Comparison of ENCODE assay signal across 17 cellular contexts in the genomic region with DNA sequence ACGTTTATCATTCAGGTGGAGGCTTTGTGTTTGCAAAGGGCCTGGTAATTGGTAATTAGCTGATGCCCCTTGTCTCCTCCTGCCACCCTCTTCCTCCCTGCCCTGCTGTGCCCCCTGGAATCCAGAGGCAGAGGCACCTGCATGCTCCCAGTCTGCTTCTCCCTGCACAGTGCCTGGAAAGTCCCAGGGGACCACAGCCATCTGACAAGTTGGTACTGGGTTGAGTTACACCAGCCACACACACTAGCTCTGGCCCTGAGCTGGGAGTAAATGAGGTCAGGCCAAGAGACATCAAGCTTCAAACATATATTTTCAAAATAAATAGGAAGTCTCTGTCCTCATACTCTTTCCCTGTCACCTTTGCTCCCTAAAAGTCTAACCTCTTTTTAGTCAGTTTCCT. TPM values are rescaled to one million over a fixed set of nuclear protein-coding genes. Genes with fewer than 3 reads are reported as not detected.
DNase-seq lines count a peak whose midpoint lies in the region; ATAC-seq and TF ChIP-seq lines count a peak whose summit lies in the region.
"Had no signal": no experiment of that assay in that cellular context is flagged by ENCODE, and none has a peak within 500 bp of the region (broad histone marks: within the 10 kb centered on the region; RNA-seq: fewer than 3 reads in every experiment).

No MANE protein-coding gene starts in this region.

- no peak overlapping the region for H3K4me2 ChIP-seq in GM23338
- H3K4me2 ChIP-seq: KMS-11 had no signal

- no peak for DNase-seq in central memory CD8-positive, alpha-beta T cell (ENCODE audit: low spot score in 2 of 2)
- DNase-seq in GM23338 (ENCODE audit: low spot score) (no peak), middle frontal gyrus (ENCODE audit: extremely low spot score, low spot score) (no peak)
- DNase-seq: activated CD4-positive, alpha-beta T cell treated with anti-CD3 and anti-CD28 coated beads for 1 hour; activated effector memory CD4-positive, alpha-beta T cell treated with Interleukin-2 at 50 U/mL for 16 hours; COR-L47; foreskin fibroblast; HCEC 1CT; immature natural killer cell; mesendoderm had no signal

- TF ChIP-seq CTCF in GM23338 (conservative IDR thresholded peaks at IDR 0.05; ENCODE audit: low read depth in 2 of 2), result no peak

- ATAC-seq in GM18498 (IDR thresholded peaks at IDR 0.05; ENCODE audit: unreplicated experiment), result peak; percentile 57
- peak; percentile 53 for ATAC-seq in GM19351 (IDR thresholded peaks at IDR 0.05; ENCODE audit: unreplicated experiment)
- peak; percentile 82 for ATAC-seq in HG03432 (IDR thresholded peaks at IDR 0.05; ENCODE audit: unreplicated experiment)
- no peak for ATAC-seq in central memory CD8-positive, alpha-beta T cell (replicated peaks; ENCODE audit: extremely low read depth, poor library complexity, severe bottlenecking)
- no peak for ATAC-seq in GM23338
- ATAC-seq in HG02840 (IDR thresholded peaks at IDR 0.05; ENCODE audit: low FRiP score, unreplicated experiment), result no peak

- H3K9me2 ChIP-seq in GM23338 (ENCODE audit: insufficient read depth), result no peaks in the 10 kb centered on the region

- no peaks in the 10 kb centered on the region for H3K9me3 Mint-ChIP-seq in central memory CD8-positive, alpha-beta T cell
- H3K9me3 Mint-ChIP-seq in GM23338, result no peaks in the 10 kb centered on the region
- H3K9me3 Mint-ChIP-seq: immature natural killer cell had no signal

- peaks cover 14% of the 10 kb centered on the region for H3K36me3 Mint-ChIP-seq in central memory CD8-positive, alpha-beta T cell (ENCODE audit: insufficient read depth)
- H3K36me3 Mint-ChIP-seq in GM23338 (ENCODE audit: low read depth), result no peaks in the 10 kb centered on the region

- H2AFZ ChIP-seq in GM23338, result no peak overlapping the region
- H2AFZ ChIP-seq: parathyroid adenoma had no signal

- H3K4me1 ChIP-seq in GM23338 (ENCODE audit: insufficient read depth), result no peaks in the 10 kb centered on the region; the same call in 1 of the 2 replicates
- H3K4me1 ChIP-seq: parathyroid adenoma had no signal

- peaks cover 52% of the 10 kb centered on the region for H3K4me1 Mint-ChIP-seq in central memory CD8-positive, alpha-beta T cell
- H3K4me1 Mint-ChIP-seq in GM23338, result peaks cover 11% of the 10 kb centered on the region

- H3K27me3 ChIP-seq in GM23338 (ENCODE audit: insufficient read depth), result no peaks in the 10 kb centered on the region

- peak overlapping the region; percentile 69 for H3K27ac Mint-ChIP-seq in central memory CD8-positive, alpha-beta T cell (ENCODE audit: low read depth)
- no peak overlapping the region for H3K27ac Mint-ChIP-seq in GM23338

- no peak overlapping the region for H3K27ac ChIP-seq in GM23338 (ENCODE audit: low read depth)
- H3K27ac ChIP-seq: KMS-11, parathyroid adenoma, thoracic aorta had no signal

- no peak overlapping the region for H3K4me3 Mint-ChIP-seq in central memory CD8-positive, alpha-beta T cell
- no peak overlapping the region for H3K4me3 Mint-ChIP-seq in GM23338
- H3K4me3 Mint-ChIP-seq: immature natural killer cell had no signal

- H3K79me2 ChIP-seq in GM23338 (replicated peaks; ENCODE audit: insufficient read depth), result no peaks in the 10 kb centered on the region
- H3K79me2 ChIP-seq: parathyroid adenoma had no signal

- H4K20me1 ChIP-seq in GM23338 (replicated peaks; ENCODE audit: insufficient read depth), result no peaks in the 10 kb centered on the region

- no peak overlapping the region for H3K4me3 ChIP-seq in GM23338
- H3K4me3 ChIP-seq: thoracic aorta had no signal

- no peaks in the 10 kb centered on the region for H3F3A ChIP-seq in GM23338 (replicated peaks; ENCODE audit: low read depth)

- H3K27me3 Mint-ChIP-seq in central memory CD8-positive, alpha-beta T cell, result no peaks in the 10 kb centered on the region
- H3K27me3 Mint-ChIP-seq in GM23338 (ENCODE audit: insufficient read depth, low read depth, poor library complexity), result peaks cover 4% of the 10 kb centered on the region

- no peaks in the 10 kb centered on the region for H3K36me3 ChIP-seq in GM23338 (ENCODE audit: insufficient read depth)
- H3K36me3 ChIP-seq: thoracic aorta had no signal

TF ChIP-seq in GM23338, 12 proteins besides CTCF, POLR2A, EP300 and RAD21:
- no peak for TF ChIP-seq POLR2AphosphoS5 (IDR thresholded peaks at IDR 0.05; ENCODE audit: low read depth)

RNA-seq across cellular contexts. Expression of a gene that starts 56.3 kb away (rescaled TPM):
- total RNA-seq in GM23338 (2014; rRNA removed; shearing (Covaris generic)), result 4.4 TPM in 1 of 2 replicates, not detected in the other
- polyA plus RNA-seq in GM23338 (2016; fragmentation: Nextera tagmentation; extraction: Ambion mirVana), result not detected in 2 replicates

Comparison
In these comparisons a context has a peak if more than half of its experiments do, and no peak if none do; other contexts are left out.
1. ATAC-seq: peak in GM18498 (single experiment), GM19351 (single experiment) and HG03432 (single experiment); none in central memory CD8-positive, alpha-beta T cell (single experiment), GM23338 (single experiment) and HG02840 (single experiment).